8 cellular contexts compared by ENCODE assay signal in genomic region chr16:2531696-2532493, GRCh38.
DNase-seq lines count a peak whose midpoint lies in the region; TF ChIP-seq lines count a peak whose summit lies in the region.

No MANE protein-coding gene starts in this region.

- H3K36me3 Mint-ChIP-seq in nephron progenitor cell (ENCODE audit: low read depth) = no peaks in the 10 kb centered on the region
- no peaks in the 10 kb centered on the region for H3K36me3 Mint-ChIP-seq in stimulated activated naive CD8-positive, alpha-beta T cell treated with anti-CD3 and anti-CD28 coated beads, Interleukin-15, Interleukin-2, amounts not matched to agents 100 ng/mL and 50 ng/mL, for 24 hours (ENCODE audit: low read depth)

- POLR2A ChIA-PET in RWPE1 (lab: Yijun Ruan, JAX; ENCODE audit: low non-redundant PET) = interaction anchor here (1.7 kb wide), 1 partner anchor 11 kb away, joined by 6 read pairs; the partner anchor contains the start of gene AMDHD2

- peaks cover 24% of the 10 kb centered on the region for H3K4me1 ChIP-seq in DOHH2 (ENCODE audit: control insufficient read depth, low read length)

- DNase-seq in GOT3 (lab: John Stamatoyannopoulos, UW) (peak; percentile 90), LNCaP clone FGC (ENCODE audit: low read depth) (peak; percentile 87), RWPE1 (ENCODE audit: low spot score) (peak; percentile 94), fibroblast of peridontal ligament (ENCODE audit: extremely low read depth) (peak; percentile 94), nephron progenitor cell (peak; percentile 97)
- DNase-seq in activated T-helper 9 cell treated with anti-CD3 and anti-CD28 coated beads, Interleukin-2, amount 50 U/mL, for 16 hours (ENCODE audit: low read depth) = peak; percentile 97

- peak overlapping the region; percentile 89 for H3K4me3 Mint-ChIP-seq in nephron progenitor cell
- peak overlapping the region; percentile 88 for H3K4me3 Mint-ChIP-seq in stimulated activated naive CD8-positive, alpha-beta T cell treated with anti-CD3 and anti-CD28 coated beads, Interleukin-15, Interleukin-2, amounts not matched to agents 100 ng/mL and 50 ng/mL, for 24 hours

- no peaks in the 10 kb centered on the region for H3K9me3 ChIP-seq in DOHH2 (ENCODE audit: control insufficient read depth, insufficient read depth, low read length)

- no peaks in the 10 kb centered on the region for H3K9me2 ChIP-seq in DOHH2 (replicated peaks; ENCODE audit: control insufficient read depth, low read length)

- H3K4me3 ChIP-seq in DOHH2 (ENCODE audit: low read length) = peak overlapping the region; percentile 76
- peak overlapping the region; percentile 62 for H3K4me3 ChIP-seq in LNCaP clone FGC (ENCODE audit: low read depth, low read length)

- H3F3A ChIP-seq in DOHH2 (ENCODE audit: control insufficient read depth, insufficient read depth) = peaks cover 6% of the 10 kb centered on the region

- no peak for TF ChIP-seq CTCF in DOHH2 (IDR thresholded peaks at IDR 0.05; ENCODE audit: low read depth, low read length, poor library complexity, severe bottlenecking)
- TF ChIP-seq CTCF in LNCaP clone FGC (IDR thresholded peaks at IDR 0.05; ENCODE audit: control insufficient read depth, extremely low read depth, insufficient read depth) = no peak
- TF ChIP-seq CTCF in RWPE1 (conservative IDR thresholded peaks at IDR 0.05; ENCODE audit: low read depth) = no peak
- TF ChIP-seq CTCF in nephron progenitor cell (IDR thresholded peaks at IDR 0.05) = no peak

- peaks cover 19% of the 10 kb centered on the region for H3K36me3 ChIP-seq in DOHH2 (ENCODE audit: control insufficient read depth, low read length)

- H3K4me1 Mint-ChIP-seq in nephron progenitor cell = peaks cover 17% of the 10 kb centered on the region
- peaks cover 27% of the 10 kb centered on the region for H3K4me1 Mint-ChIP-seq in stimulated activated naive CD8-positive, alpha-beta T cell treated with anti-CD3 and anti-CD28 coated beads, Interleukin-15, Interleukin-2, amounts not matched to agents 100 ng/mL and 50 ng/mL, for 24 hours (ENCODE audit: low read depth)

- H3K27me3 Mint-ChIP-seq in nephron progenitor cell (ENCODE audit: low read depth, poor library complexity) = peaks cover 5% of the 10 kb centered on the region
- H3K27me3 Mint-ChIP-seq in stimulated activated naive CD8-positive, alpha-beta T cell treated with anti-CD3 and anti-CD28 coated beads, Interleukin-15, Interleukin-2, amounts not matched to agents 100 ng/mL and 50 ng/mL, for 24 hours = no peaks in the 10 kb centered on the region

- no peaks in the 10 kb centered on the region for H3K9me3 Mint-ChIP-seq in nephron progenitor cell
- no peaks in the 10 kb centered on the region for H3K9me3 Mint-ChIP-seq in stimulated activated naive CD8-positive, alpha-beta T cell treated with anti-CD3 and anti-CD28 coated beads, Interleukin-15, Interleukin-2, amounts not matched to agents 100 ng/mL and 50 ng/mL, for 24 hours

- no peaks in the 10 kb centered on the region for H4K20me1 ChIP-seq in DOHH2 (ENCODE audit: control insufficient read depth, insufficient read depth, low read depth, low read length)

- H3K27me3 ChIP-seq in DOHH2 (ENCODE audit: control insufficient read depth, low read length) = no peaks in the 10 kb centered on the region

- no peak overlapping the region for H3K27ac Mint-ChIP-seq in nephron progenitor cell
- H3K27ac Mint-ChIP-seq in stimulated activated naive CD8-positive, alpha-beta T cell treated with anti-CD3 and anti-CD28 coated beads, Interleukin-15, Interleukin-2, amounts not matched to agents 100 ng/mL and 50 ng/mL, for 24 hours = peak overlapping the region; percentile 97

- CTCF ChIA-PET in RWPE1 (lab: Yijun Ruan, JAX) = interaction anchor here (0.5 kb wide), 1 partner anchor 14 kb away, joined by 3 read pairs; no protein-coding TSS in a partner anchor

- peak overlapping the region; percentile 86 for H3K4me2 ChIP-seq in DOHH2 (ENCODE audit: low read length)

- H3K27ac ChIP-seq in DOHH2 (ENCODE audit: low read depth, low read length) (peak overlapping the region; percentile 77), RWPE1 (peak overlapping the region; percentile 91)

- no peaks in the 10 kb centered on the region for H3K79me2 ChIP-seq in DOHH2 (ENCODE audit: control insufficient read depth, low read length)

Comparison
In these comparisons a context has a peak if more than half of its experiments do, and no peak if none do; other contexts are left out.
1. Peak in every context shown above with its lines: DNase-seq, H3K4me3 ChIP-seq and H3K27ac ChIP-seq.